In genomic region chr3:113019182-113020137, GRCh38 we compare ENCODE assay signal across 8 cellular contexts. TPM values are rescaled to one million over a fixed set of nuclear protein-coding genes. Genes with fewer than 3 reads are reported as not detected.
DNase-seq lines count a peak whose midpoint lies in the region; ATAC-seq lines count a peak whose summit lies in the region.

No MANE protein-coding gene starts in this region.

- peaks cover 35% of the 10 kb centered on the region for H3K36me3 ChIP-seq in SK-N-MC (ENCODE audit: insufficient read depth, low read length)

- H3K4me3 ChIP-seq in GM08714 (ENCODE audit: low read length) (peak overlapping the region; percentile 67), SK-N-MC (peak overlapping the region; percentile 86)

- peaks cover 0 to 4% of the 10 kb centered on the region in 2 donors for H3K9me3 Mint-ChIP-seq in activated naive CD4-positive, alpha-beta T cell treated with anti-CD3 and anti-CD28 coated beads, Interleukin-2, amount 50 U/mL, for 72 hours

- H3K27ac Mint-ChIP-seq in activated naive CD4-positive, alpha-beta T cell treated with anti-CD3 and anti-CD28 coated beads, Interleukin-2, amount 50 U/mL, for 72 hours = peak overlapping the region; percentile 92 to 94

- no peaks in the 10 kb centered on the region for H3K9me3 ChIP-seq in SK-N-MC (ENCODE audit: low read depth, low read length)

- peak; percentile 86 for DNase-seq in NCI-H1048 (lab: John Stamatoyannopoulos, UW)
- peak; percentile 48 for DNase-seq in SK-N-MC (ENCODE audit: low read depth, low spot score)
- DNase-seq in activated naive CD4-positive, alpha-beta T cell treated with anti-CD3 and anti-CD28 coated beads, Interleukin-2, amount 50 U/mL, for 72 hours (ENCODE audit: low spot score in 2 of 2) = peak; percentile 79 to 91
- peak; percentile 91 for DNase-seq in glomerular visceral epithelial cell (ENCODE audit: extremely low spot score)
- peak; percentile 87 for DNase-seq in occipital lobe (lab: John Stamatoyannopoulos, UW)

- peak overlapping the region; percentile 78 for H3K9ac ChIP-seq in SK-N-MC (ENCODE audit: insufficient read length)

- H3K36me3 Mint-ChIP-seq in activated naive CD4-positive, alpha-beta T cell treated with anti-CD3 and anti-CD28 coated beads, Interleukin-2, amount 50 U/mL, for 72 hours = peaks cover 41 to 63% of the 10 kb centered on the region in 2 donors

- peak; percentile 95 for ATAC-seq in HG02588 (IDR thresholded peaks at IDR 0.05; ENCODE audit: unreplicated experiment)
- ATAC-seq in activated naive CD4-positive, alpha-beta T cell treated with anti-CD3 and anti-CD28 coated beads, Interleukin-2, amount 50 U/mL, for 72 hours = peak; percentile 91 to 92

- peak overlapping the region; percentile 82 for H3K27ac ChIP-seq in SK-N-MC
- peak overlapping the region; percentile 93 for H3K27ac ChIP-seq in temporal lobe (ENCODE audit: low read depth, low read length)

RNA-seq across cellular contexts. Expression of gene GTPBP8, which starts 28.7 kb away (rescaled TPM):
- total RNA-seq in activated naive CD4-positive, alpha-beta T cell treated with anti-CD3 and anti-CD28 coated beads, Interleukin-2, amount 50 U/mL, for 72 hours = 10 to 100 TPM; 21.6 to 30.8 TPM
- 25.3 TPM for total RNA-seq in occipital lobe
- total RNA-seq in temporal lobe = 21.6 TPM

RNA-seq across cellular contexts. Expression of gene CD200R1, which starts 44.6 kb away (rescaled TPM):
- total RNA-seq in activated naive CD4-positive, alpha-beta T cell treated with anti-CD3 and anti-CD28 coated beads, Interleukin-2, amount 50 U/mL, for 72 hours = 1 to 10 TPM; 2.4 to 3.5 TPM
- total RNA-seq in occipital lobe (0.62 TPM), temporal lobe (0.25 TPM)

Comparison
In these comparisons a context has a peak if more than half of its experiments do, and no peak if none do; other contexts are left out.
1. Peak in every context shown above with its lines: DNase-seq, ATAC-seq, H3K4me3 ChIP-seq and H3K27ac ChIP-seq.